Comparison of ENCODE assay signal across 11 cellular contexts in the genomic region with DNA sequence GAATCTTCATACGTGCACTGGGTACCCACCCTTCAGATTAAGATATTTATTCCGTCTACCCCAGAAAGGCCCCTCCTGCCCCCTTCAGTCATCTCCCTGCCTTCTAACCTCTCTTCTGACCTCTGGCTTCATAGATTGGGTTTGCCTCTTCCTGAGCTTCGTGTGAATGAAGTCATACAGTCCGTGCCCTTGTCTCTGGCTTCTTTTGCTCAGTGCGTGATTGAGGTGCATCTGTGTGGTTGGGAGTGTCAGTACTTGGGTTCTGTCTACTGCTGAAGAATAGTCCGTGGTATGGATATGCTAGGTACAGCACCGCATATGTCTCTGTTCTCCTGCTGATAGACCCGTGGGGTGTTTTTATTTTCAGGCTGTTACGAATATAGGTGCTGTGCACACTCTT. TPM values are rescaled to one million over a fixed set of nuclear protein-coding genes. Genes with fewer than 3 reads are reported as not detected.
DNase-seq lines count a peak whose midpoint lies in the region; ATAC-seq and TF ChIP-seq lines count a peak whose summit lies in the region.
"Had no signal": no experiment of that assay in that cellular context is flagged by ENCODE, and none has a peak within 500 bp of the region (broad histone marks: within the 10 kb centered on the region; RNA-seq: fewer than 3 reads in every experiment).

No MANE protein-coding gene starts in this region.

- no peaks in the 10 kb centered on the region for H3K27me3 ChIP-seq in Caco-2 (replicated peaks; ENCODE audit: control insufficient read depth, insufficient read depth, low read length)
- H3K27me3 ChIP-seq in adipocyte (replicated peaks; ENCODE audit: control insufficient read depth, insufficient read depth, low read length), result no peaks in the 10 kb centered on the region
- H3K27me3 ChIP-seq: body of pancreas, hepatocyte had no signal

- no TSS peak for BruUV-seq in Caco-2 (replicated peaks; lab: Mats Ljungman, UMichigan)

- CTCF ChIA-PET in Caco-2 (lab: Charles Lee), result no interaction called here

- peak overlapping the region; percentile 5 for H3K9ac ChIP-seq in adipocyte (ENCODE audit: low read length)

- H3K4me1 ChIP-seq in Caco-2 (peaks cover 22% of the 10 kb centered on the region), adipocyte (ENCODE audit: control insufficient read depth, insufficient read depth, low read length) (no peaks in the 10 kb centered on the region)

- no peaks in the 10 kb centered on the region for H3K27me3 Mint-ChIP-seq in T-helper 2 cell treated with Interferon-gamma antibody and Interleukin-4, amounts not matched to agents 5 μg/mL and 100 μg/mL, for 36 hours (ENCODE audit: low read depth)
- H3K27me3 Mint-ChIP-seq in Caco-2 (ENCODE audit: insufficient read depth, unreplicated experiment), result no peaks in the 10 kb centered on the region
- H3K27me3 Mint-ChIP-seq in naive thymus-derived CD8-positive, alpha-beta T cell, result peaks cover 0 to 4% (median 0%) of the 10 kb centered on the region in 5 donors

- ATAC-seq in naive thymus-derived CD8-positive, alpha-beta T cell, result no peak
- ATAC-seq in GM21529 (IDR thresholded peaks at IDR 0.05; ENCODE audit: unreplicated experiment), result no peak
- no peak for ATAC-seq in HG03159 (IDR thresholded peaks at IDR 0.05; ENCODE audit: unreplicated experiment)

- H3K27ac Mint-ChIP-seq in T-helper 2 cell treated with Interferon-gamma antibody and Interleukin-4, amounts not matched to agents 5 μg/mL and 100 μg/mL, for 36 hours, result peak overlapping the region; percentile 58
- peak overlapping the region; percentile 49 for H3K27ac Mint-ChIP-seq in Caco-2 (ENCODE audit: unreplicated experiment)
- H3K27ac Mint-ChIP-seq in naive thymus-derived CD8-positive, alpha-beta T cell, result peak overlapping the region in 6 of 10 donors; percentile 19 to 75 (median 35)

- peaks cover 21% of the 10 kb centered on the region for H3K36me3 Mint-ChIP-seq in T-helper 2 cell treated with Interferon-gamma antibody and Interleukin-4, amounts not matched to agents 5 μg/mL and 100 μg/mL, for 36 hours (ENCODE audit: low read depth)
- H3K36me3 Mint-ChIP-seq in Caco-2 (ENCODE audit: insufficient read depth, unreplicated experiment), result peaks cover 57% of the 10 kb centered on the region
- H3K36me3 Mint-ChIP-seq in naive thymus-derived CD8-positive, alpha-beta T cell, result peaks cover 0 to 2% (median 0%) of the 10 kb centered on the region in 3 donors

- H3K36me3 ChIP-seq in Caco-2 (ENCODE audit: control insufficient read depth, insufficient read depth, low read length), result peaks cover 4% of the 10 kb centered on the region
- H3K36me3 ChIP-seq in adipocyte (ENCODE audit: control insufficient read depth, insufficient read depth, low read length, severe bottlenecking), result peaks cover 10% of the 10 kb centered on the region
- H3K36me3 ChIP-seq: prostate gland had no signal

- H3K4me3 ChIP-seq in Caco-2 (ENCODE audit: low read depth, low read length), result no peak overlapping the region
- no peak overlapping the region for H3K4me3 ChIP-seq in adipocyte (ENCODE audit: low read length)
- H3K4me3 ChIP-seq: body of pancreas, hepatocyte had no signal

- H3K4me1 Mint-ChIP-seq in T-helper 2 cell treated with Interferon-gamma antibody and Interleukin-4, amounts not matched to agents 5 μg/mL and 100 μg/mL, for 36 hours (ENCODE audit: low read depth), result peaks cover 35% of the 10 kb centered on the region
- peaks cover 12% of the 10 kb centered on the region for H3K4me1 Mint-ChIP-seq in Caco-2 (ENCODE audit: low read depth, unreplicated experiment)
- peaks cover 18 to 35% (median 34%) of the 10 kb centered on the region in 4 donors for H3K4me1 Mint-ChIP-seq in naive thymus-derived CD8-positive, alpha-beta T cell

- H3K9me3 ChIP-seq in Caco-2 (peaks cover 4% of the 10 kb centered on the region), adipocyte (ENCODE audit: control insufficient read depth, low read length) (peaks cover 2% of the 10 kb centered on the region)
- H3K9me3 ChIP-seq: body of pancreas, prostate gland had no signal

- intact Hi-C loops in Caco-2 (cut with micrococcal nuclease; ENCODE audit: unreplicated experiment), result no loop called here

- peak overlapping the region; percentile 86 for H3K4me3 Mint-ChIP-seq in T-helper 2 cell treated with Interferon-gamma antibody and Interleukin-4, amounts not matched to agents 5 μg/mL and 100 μg/mL, for 36 hours
- H3K4me3 Mint-ChIP-seq in Caco-2 (ENCODE audit: unreplicated experiment), result peak overlapping the region; percentile 17
- peak overlapping the region; percentile 22 to 80 (median 62) for H3K4me3 Mint-ChIP-seq in naive thymus-derived CD8-positive, alpha-beta T cell

- DNase-seq in T-helper 2 cell treated with Interferon-gamma antibody and Interleukin-4, amounts not matched to agents 5 μg/mL and 100 μg/mL, for 36 hours (ENCODE audit: low spot score), result no peak
- DNase-seq in T-helper 2 cell, result no peak
- DNase-seq in Caco-2, result no peak
- no peak for DNase-seq in adipocyte (ENCODE audit: low read depth)
- DNase-seq in naive thymus-derived CD8-positive, alpha-beta T cell, result no peak
- DNase-seq in NCI-H446 treated with DMSO at 0.1 percent for 48 hours (lab: John Stamatoyannopoulos, UW), result no peak

- no peak for TF ChIP-seq CTCF in Caco-2 (IDR thresholded peaks at IDR 0.05; ENCODE audit: insufficient read depth in 1 of 2, low read depth in 1 of 2, low read length in 1 of 2, severe bottlenecking in 1 of 2, unreplicated experiment in 1 of 2)

- POLR2A ChIA-PET in Caco-2 (lab: Charles Lee), result no interaction called here
- POLR2A ChIA-PET in naive thymus-derived CD8-positive, alpha-beta T cell (lab: Charles Lee), result no interaction called here

- H3K9me3 Mint-ChIP-seq in T-helper 2 cell treated with Interferon-gamma antibody and Interleukin-4, amounts not matched to agents 5 μg/mL and 100 μg/mL, for 36 hours, result no peaks in the 10 kb centered on the region
- peaks cover 11% of the 10 kb centered on the region for H3K9me3 Mint-ChIP-seq in Caco-2 (ENCODE audit: unreplicated experiment)
- peaks cover 0 to 2% (median 0%) of the 10 kb centered on the region in 9 donors for H3K9me3 Mint-ChIP-seq in naive thymus-derived CD8-positive, alpha-beta T cell

RNA-seq across cellular contexts. Expression of a gene that starts 24.5 kb away (rescaled TPM):
- 54.8 and 56.3 TPM in 2 replicates for total RNA-seq in Caco-2 (2022)
- 1 to 10 TPM; 1.3 to 2.5 TPM for total RNA-seq in naive thymus-derived CD8-positive, alpha-beta T cell
- polyA plus RNA-seq in naive thymus-derived CD8-positive, alpha-beta T cell, result under 1 TPM in 1 of 3 donors, not detected in 2; 0.21 TPM

Comparison
In these comparisons a context has a peak if more than half of its experiments do, and no peak if none do; other contexts are left out.
1. H3K4me3 Mint-ChIP-seq: peak in every context shown above with its lines; median percentile 86 in T-helper 2 cell treated with Interferon-gamma antibody and Interleukin-4, amounts not matched to agents 5 μg/mL and 100 μg/mL, for 36 hours; 62 in naive thymus-derived CD8-positive, alpha-beta T cell; 17 in Caco-2.
2. RNA of a gene that starts 24.5 kb away (total RNA-seq): 54.8 to 56.3 TPM in Caco-2; 1.3 to 2.5 TPM in naive thymus-derived CD8-positive, alpha-beta T cell; every median in the first group is over 10 times any median in the second.
3. Peak in every context shown above with its lines, with median percentiles within 50 percentile points of each other: H3K27ac Mint-ChIP-seq.